8 cellular contexts compared by ENCODE assay signal in the genomic region with DNA sequence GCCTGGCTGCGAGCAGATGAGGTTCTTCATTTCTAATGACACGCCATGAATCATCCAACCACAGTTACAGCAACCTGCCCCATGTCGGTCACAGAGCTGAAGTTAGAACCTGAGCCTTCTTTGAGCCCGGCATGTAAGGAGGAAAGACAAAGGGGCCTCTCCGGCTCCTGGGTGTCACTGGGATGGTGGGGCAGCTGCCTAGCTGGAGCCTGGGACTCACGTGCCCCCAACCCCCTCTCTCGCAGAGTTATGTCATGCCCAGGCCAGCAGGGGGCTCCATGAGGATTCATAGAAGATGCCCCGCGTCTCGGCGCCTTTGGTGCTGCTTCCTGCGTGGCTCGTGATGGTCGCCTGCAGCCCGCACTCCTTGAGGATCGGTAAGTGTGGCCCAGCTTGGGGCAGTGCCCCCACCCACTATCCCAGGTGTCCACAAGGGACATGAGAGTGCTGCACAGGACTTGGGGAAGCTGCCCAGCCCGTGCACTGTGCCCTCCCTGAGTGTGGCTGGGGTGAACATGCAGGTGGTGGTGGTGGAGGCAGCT.
DNase-seq lines count a peak whose midpoint lies in the region; ATAC-seq, FAIRE-seq and TF ChIP-seq lines count a peak whose summit lies in the region.

No MANE protein-coding gene starts in this region.

- H3K27ac ChIP-seq in transverse colon: no peak overlapping the region

- H3K9me3 ChIP-seq in transverse colon: no peaks in the 10 kb centered on the region

- TF ChIP-seq CTCF in D721Med (IDR thresholded peaks at IDR 0.05; ENCODE audit: insufficient read depth, missing control alignments): peak; percentile 70
- peak; percentile 22 for TF ChIP-seq CTCF in WI38 (IDR thresholded peaks at IDR 0.05; ENCODE audit: low read depth, low read length)
- TF ChIP-seq CTCF in transverse colon (IDR thresholded peaks at IDR 0.05): peak in 4 of 5 experiments; percentile 25 to 41 (median 32)

- peaks cover 12% of the 10 kb centered on the region for H3K27me3 ChIP-seq in transverse colon

- no peak for FAIRE-seq in D721Med (lab: Jason Lieb, UNC)

- TF ChIP-seq EP300 in transverse colon (IDR thresholded peaks at IDR 0.05; ENCODE audit: low read depth): no peak

- no peaks in the 10 kb centered on the region for H3K4me1 ChIP-seq in transverse colon

- DNase-seq in D721Med (ENCODE audit: insufficient read length, low spot score) (peak; percentile 64), HuH-7.5 (ENCODE audit: low spot score) (peak; percentile 32), germinal center (ENCODE audit: low spot score) (peak; percentile 67), transverse colon (peak; percentile 41), NCI-H774 (lab: John Stamatoyannopoulos, UW) (no peak)

- no peaks in the 10 kb centered on the region for H3K36me3 ChIP-seq in transverse colon

- 33% methylated on average over 17 of the region's 17 CpGs; no CpG with 5 or more reads in 1 of the 2 donors for WGBS in transverse colon (ENCODE audit: low coverage in 1 of 2), 2 donors

- ATAC-seq in HG03432 (IDR thresholded peaks at IDR 0.05; ENCODE audit: unreplicated experiment) (no peak), HG03135 (IDR thresholded peaks at IDR 0.05; ENCODE audit: unreplicated experiment) (no peak)

- in situ Hi-C loops in transverse colon (cut with MboI; ENCODE audit: low pct_ligation_motif_present in 1 of 4, low pct_unique_long_range_greater_than_20kb in 1 of 4, low sequenced_read_pairs in 3 of 4): no loop called here

- intact Hi-C loops in transverse colon (cut with DNase I; ENCODE audit: low total_unique reads): no loop called here

- TF ChIP-seq POLR2A in transverse colon (IDR thresholded peaks at IDR 0.05): no peak

- H3K4me3 ChIP-seq in WI38 (ENCODE audit: low read depth, low read length) (no peak overlapping the region), transverse colon (no peak overlapping the region)
